In the genomic region with DNA sequence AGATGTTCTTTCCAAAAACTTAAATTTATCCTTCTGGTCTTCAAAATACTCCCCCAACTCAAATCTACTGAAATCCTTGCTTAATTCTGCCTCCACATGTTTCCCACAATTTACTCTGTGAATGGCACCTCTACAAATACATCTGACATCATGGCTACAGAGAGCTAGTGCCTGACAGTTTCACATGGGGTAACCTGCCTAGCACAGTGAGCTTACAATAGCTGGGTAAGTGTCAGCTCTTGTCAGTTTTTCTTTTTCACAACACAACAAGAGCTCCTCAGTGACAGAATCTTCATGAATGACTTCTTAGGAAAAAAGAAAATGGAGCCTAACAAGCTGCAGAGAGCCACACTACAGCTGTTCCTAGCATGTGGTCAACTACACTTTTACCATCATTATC, we compare ENCODE assay signal across 2 cellular contexts.
TF ChIP-seq lines count a peak whose summit lies in the region.

No MANE protein-coding gene starts in this region.

TF ChIP-seq in IMR-90, 13 proteins besides CTCF, POLR2A, EP300 and RAD21:
- no peak for TF ChIP-seq NFE2L2 (IDR thresholded peaks at IDR 0.05; ENCODE audit: low read depth, low read length)
- TF ChIP-seq, protein P1, sequence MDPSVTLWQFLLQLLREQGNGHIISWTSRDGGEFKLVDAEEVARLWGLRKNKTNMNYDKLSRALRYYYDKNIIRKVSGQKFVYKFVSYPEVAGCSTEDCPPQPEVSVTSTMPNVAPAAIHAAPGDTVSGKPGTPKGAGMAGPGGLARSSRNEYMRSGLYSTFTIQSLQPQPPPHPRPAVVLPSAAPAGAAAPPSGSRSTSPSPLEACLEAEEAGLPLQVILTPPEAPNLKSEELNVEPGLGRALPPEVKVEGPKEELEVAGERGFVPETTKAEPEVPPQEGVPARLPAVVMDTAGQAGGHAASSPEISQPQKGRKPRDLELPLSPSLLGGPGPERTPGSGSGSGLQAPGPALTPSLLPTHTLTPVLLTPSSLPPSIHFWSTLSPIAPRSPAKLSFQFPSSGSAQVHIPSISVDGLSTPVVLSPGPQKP (IDR thresholded peaks at IDR 0.05; ENCODE audit: borderline replicate concordance, low read depth, low read length): no peak
- no peak for TF ChIP-seq BHLHE40 (IDR thresholded peaks at IDR 0.05; ENCODE audit: low read depth, low read length)
- no peak for TF ChIP-seq CEBPB (IDR thresholded peaks at IDR 0.05; ENCODE audit: low read depth, low read length)
- no peak for TF ChIP-seq RCOR1 (IDR thresholded peaks at IDR 0.05; ENCODE audit: insufficient replicate concordance, low read length)
- TF ChIP-seq SMC3 (IDR thresholded peaks at IDR 0.05; ENCODE audit: low read depth, low read length): no peak
- TF ChIP-seq RFX5 (IDR thresholded peaks at IDR 0.05; ENCODE audit: low read depth, low read length): no peak
- no peak for TF ChIP-seq MAFK (IDR thresholded peaks at IDR 0.05; ENCODE audit: low read depth, low read length)
- TF ChIP-seq MXI1 (IDR thresholded peaks at IDR 0.05; ENCODE audit: borderline replicate concordance, low read depth, low read length): no peak
- no peak for TF ChIP-seq CHD1 (IDR thresholded peaks at IDR 0.05; ENCODE audit: low read depth, low read length)
- TF ChIP-seq USF2 (IDR thresholded peaks at IDR 0.05; ENCODE audit: low read depth, low read length): no peak
- no peak for TF ChIP-seq MAZ (IDR thresholded peaks at IDR 0.05; ENCODE audit: borderline replicate concordance, low read depth, low read length)
- no peak for TF ChIP-seq FOS (IDR thresholded peaks at IDR 0.05; ENCODE audit: low read depth, low read length)

TF ChIP-seq in neural cell, 6 proteins besides CTCF, POLR2A, EP300 and RAD21:
- TF ChIP-seq POLR2AphosphoS5 (IDR thresholded peaks at IDR 0.05) (peak; percentile 84), REST (IDR thresholded peaks at IDR 0.05; ENCODE audit: borderline replicate concordance) (no peak), MXI1 (conservative IDR thresholded peaks at IDR 0.05; ENCODE audit: poor library complexity, severe bottlenecking) (peak; percentile 78)
